ENCODE assay signal across 1 cellular context in genomic region chr19:1942934-1943555, GRCh38.
TF ChIP-seq lines count a peak whose summit lies in the region.

No MANE protein-coding gene starts in this region.

TF ChIP-seq in IMR-90, 13 proteins besides CTCF, POLR2A, EP300 and RAD21 (continued from another document):
- TF ChIP-seq USF2 (IDR thresholded peaks at IDR 0.05; ENCODE audit: low read depth, low read length), result no peak
- TF ChIP-seq RFX5 (IDR thresholded peaks at IDR 0.05; ENCODE audit: low read depth, low read length), result no peak
